27 cellular contexts compared by ENCODE assay signal in genomic region chr1:7992885-7993284, GRCh38. TPM values are rescaled to one million over a fixed set of nuclear protein-coding genes. Genes with fewer than 3 reads are reported as not detected.
"Had no signal": no experiment of that assay in that cellular context is flagged by ENCODE, and none has a peak within 500 bp of the region (broad histone marks: within the 10 kb centered on the region; RNA-seq: fewer than 3 reads in every experiment).

No MANE protein-coding gene starts in this region.

- H3K4me3 Mint-ChIP-seq: effector memory CD8-positive, alpha-beta T cell; naive thymus-derived CD8-positive, alpha-beta T cell; nephron progenitor cell; stimulated activated naive CD8-positive, alpha-beta T cell treated with anti-CD3 and anti-CD28 coated beads, Interleukin-15, amount 100 ng/mL, for 72 hours; type B pancreatic cell had no signal

- H3K27ac ChIP-seq: coronary artery, esophagus squamous epithelium, gastrocnemius medialis, lower lobe of right lung, psoas muscle, sigmoid colon, suprapubic skin, thyroid gland had no signal

- H3K27ac Mint-ChIP-seq: naive thymus-derived CD8-positive, alpha-beta T cell; stimulated activated naive CD8-positive, alpha-beta T cell treated with anti-CD3 and anti-CD28 coated beads, Interleukin-15, amount 100 ng/mL, for 72 hours had no signal

- H3K4me3 ChIP-seq: coronary artery, esophagus squamous epithelium, gastrocnemius medialis, lower lobe of right lung, psoas muscle, sigmoid colon, suprapubic skin, thyroid gland had no signal

- H3K4me1 ChIP-seq: esophagus squamous epithelium, gastrocnemius medialis, lower lobe of right lung, psoas muscle, thyroid gland had no signal

- H3K27me3 ChIP-seq: esophagus squamous epithelium, gastrocnemius medialis, sigmoid colon, suprapubic skin, thyroid gland had no signal

- H3K36me3 ChIP-seq: gastrocnemius medialis, lower lobe of right lung, sigmoid colon, suprapubic skin, thyroid gland had no signal

- H3K27me3 Mint-ChIP-seq: effector memory CD8-positive, alpha-beta T cell; naive thymus-derived CD8-positive, alpha-beta T cell; stimulated activated naive B cell treated with anti-CD40 and anti-IgM and Interleukin-4, amounts not matched to agents 10 μg/mL and 1 μg/mL and 100 μg/mL, for 72 hours; stimulated activated naive CD8-positive, alpha-beta T cell treated with anti-CD3 and anti-CD28 coated beads, Interleukin-15, amount 100 ng/mL, for 72 hours; type B pancreatic cell had no signal

- ATAC-seq: effector memory CD8-positive, alpha-beta T cell; gastrocnemius medialis; left ventricle myocardium superior; lower lobe of right lung; naive thymus-derived CD8-positive, alpha-beta T cell; psoas muscle; right cardiac atrium; stimulated activated naive CD8-positive, alpha-beta T cell treated with anti-CD3 and anti-CD28 coated beads, Interleukin-15, amount 100 ng/mL, for 72 hours had no signal

- DNase-seq: effector memory CD8-positive, alpha-beta T cell; erythroblast; esophagus squamous epithelium; foreskin fibroblast; gastrocnemius medialis; head of caudate nucleus; left ventricle myocardium superior; lower lobe of right lung; naive thymus-derived CD8-positive, alpha-beta T cell; nephron progenitor cell; nucleus accumbens; posterior cingulate gyrus; psoas muscle; right cardiac atrium; sigmoid colon; stimulated activated CD4-positive, alpha-beta T cell treated with anti-CD3 and anti-CD28 coated beads, Interleukin-2, amount 100 ng/mL, for 24 hours; stimulated activated CD4-positive, alpha-beta T cell treated with anti-CD3 and anti-CD28 coated beads, Interleukin-4, amount 100 ng/mL, for 24 hours; stimulated activated naive B cell treated with anti-CD40 and anti-IgM and Interleukin-4, amounts not matched to agents 10 μg/mL and 1 μg/mL and 100 μg/mL, for 72 hours; stimulated activated naive CD8-positive, alpha-beta T cell treated with anti-CD3 and anti-CD28 coated beads, Interleukin-15, amount 100 ng/mL, for 72 hours; thyroid gland had no signal

- H3K9me3 ChIP-seq: esophagus squamous epithelium, gastrocnemius medialis, lower lobe of right lung, psoas muscle, sigmoid colon, suprapubic skin, thyroid gland had no signal

- H3K9me3 Mint-ChIP-seq: type B pancreatic cell had no signal

RNA-seq across cellular contexts. Expression of gene TNFRSF9, which starts 52.2 kb away (rescaled TPM):
- total RNA-seq: left ventricle myocardium superior, mesenteric fat pad, osteocyte, right cardiac atrium, sigmoid colon, suprapubic skin had no signal
- polyA plus RNA-seq: keratinocyte, urinary bladder had no signal
